ENCODE assay signal across 8 cellular contexts in the genomic region with DNA sequence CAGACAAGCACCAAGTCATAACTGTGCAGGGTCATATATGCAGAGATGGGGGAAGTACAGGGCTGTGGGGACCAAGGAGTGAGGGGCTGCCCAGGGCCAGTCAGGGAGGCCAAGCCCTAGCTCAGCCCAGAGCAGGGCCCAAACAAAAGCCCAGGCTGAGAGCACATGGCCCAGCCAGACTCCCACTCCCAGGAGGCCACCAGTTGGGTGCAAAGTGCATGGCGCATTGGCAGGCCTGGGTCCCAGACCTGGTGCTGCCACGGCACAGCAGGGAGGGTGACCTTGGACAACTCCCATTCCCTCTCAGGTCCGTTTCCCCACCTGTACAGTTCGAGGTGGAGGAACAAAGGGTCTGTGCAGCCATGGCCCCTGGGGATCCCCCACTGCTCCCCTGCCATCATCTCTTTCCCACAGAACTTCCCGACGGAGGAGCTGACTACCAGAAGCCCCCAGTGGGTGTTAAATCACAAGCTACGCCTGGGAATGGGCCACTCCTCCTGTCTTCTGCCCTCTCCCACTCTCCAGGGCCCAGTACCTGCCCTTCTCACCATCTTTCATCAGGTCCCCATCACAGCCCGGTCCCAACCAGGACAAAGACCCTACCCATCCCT.
A peak's percentile ranks its signal among the peaks of the same experiment; 100 is the strongest.
DNase-seq lines count a peak whose midpoint lies in the region; ATAC-seq, FAIRE-seq and TF ChIP-seq lines count a peak whose summit lies in the region.

No MANE protein-coding gene starts in this region.

- H3K27me3 Mint-ChIP-seq in activated naive CD8-positive, alpha-beta T cell treated with anti-CD3 and anti-CD28 coated beads, Interleukin-2, amount 50 U/mL, for 24 hours, result no peaks in the 10 kb centered on the region
- no peaks in the 10 kb centered on the region for H3K27me3 Mint-ChIP-seq in stimulated activated memory B cell treated with anti-CD40 and anti-IgM and Interleukin-4, amounts not matched to agents 10 μg/mL and 1 μg/mL and 100 μg/mL, for 72 hours

- TF ChIP-seq CTCF in DOHH2 (IDR thresholded peaks at IDR 0.05; ENCODE audit: low read depth, low read length, poor library complexity, severe bottlenecking) (no peak), D721Med (IDR thresholded peaks at IDR 0.05; ENCODE audit: insufficient read depth, missing control alignments) (no peak)

- peak; percentile 27 for ATAC-seq in HG03432 (IDR thresholded peaks at IDR 0.05; ENCODE audit: unreplicated experiment)
- peak; percentile 35 for ATAC-seq in activated naive CD8-positive, alpha-beta T cell treated with anti-CD3 and anti-CD28 coated beads, Interleukin-2, amount 50 U/mL, for 24 hours
- peak; percentile 32 for ATAC-seq in stimulated activated memory B cell treated with anti-CD40 and anti-IgM and Interleukin-4, amounts not matched to agents 10 μg/mL and 1 μg/mL and 100 μg/mL, for 72 hours

- no peaks in the 10 kb centered on the region for H3K9me3 Mint-ChIP-seq in activated naive CD8-positive, alpha-beta T cell treated with anti-CD3 and anti-CD28 coated beads, Interleukin-2, amount 50 U/mL, for 24 hours
- H3K9me3 Mint-ChIP-seq in stimulated activated memory B cell treated with anti-CD40 and anti-IgM and Interleukin-4, amounts not matched to agents 10 μg/mL and 1 μg/mL and 100 μg/mL, for 72 hours, result no peaks in the 10 kb centered on the region

- H3K4me3 Mint-ChIP-seq in activated naive CD8-positive, alpha-beta T cell treated with anti-CD3 and anti-CD28 coated beads, Interleukin-2, amount 50 U/mL, for 24 hours, result peak overlapping the region; percentile 88
- H3K4me3 Mint-ChIP-seq in stimulated activated memory B cell treated with anti-CD40 and anti-IgM and Interleukin-4, amounts not matched to agents 10 μg/mL and 1 μg/mL and 100 μg/mL, for 72 hours, result peak overlapping the region; percentile 94

- peaks cover 14% of the 10 kb centered on the region for H3K4me1 Mint-ChIP-seq in activated naive CD8-positive, alpha-beta T cell treated with anti-CD3 and anti-CD28 coated beads, Interleukin-2, amount 50 U/mL, for 24 hours
- H3K4me1 Mint-ChIP-seq in stimulated activated memory B cell treated with anti-CD40 and anti-IgM and Interleukin-4, amounts not matched to agents 10 μg/mL and 1 μg/mL and 100 μg/mL, for 72 hours, result peaks cover 26% of the 10 kb centered on the region

- H3K36me3 ChIP-seq in DOHH2 (ENCODE audit: control insufficient read depth, low read length) (no peaks in the 10 kb centered on the region), iPS-20b (ENCODE audit: insufficient read depth, low read depth, low read length) (peaks cover 13% of the 10 kb centered on the region)

- H3F3A ChIP-seq in DOHH2 (ENCODE audit: control insufficient read depth, insufficient read depth), result no peaks in the 10 kb centered on the region

- H3K4me2 ChIP-seq in DOHH2 (ENCODE audit: low read length), result peak overlapping the region; percentile 75

- no peak overlapping the region for H3K27ac ChIP-seq in DOHH2 (ENCODE audit: low read depth, low read length)
- peak overlapping the region; percentile 91 for H3K27ac ChIP-seq in iPS-20b (ENCODE audit: low read length)

- H3K79me2 ChIP-seq in DOHH2 (ENCODE audit: control insufficient read depth, low read length), result peaks cover 5% of the 10 kb centered on the region; the same call in 1 of the 2 replicates

- peak; percentile 5 for DNase-seq in activated naive CD8-positive, alpha-beta T cell treated with anti-CD3 and anti-CD28 coated beads, Interleukin-2, amount 50 U/mL, for 24 hours
- no peak for DNase-seq in D721Med (ENCODE audit: insufficient read length, low spot score)
- no peak for DNase-seq in NOMO-1 treated with dmso at 0.1 percent for 144 hours (lab: John Stamatoyannopoulos, UW; ENCODE audit: unreplicated experiment)
- no peak for DNase-seq in SKM-1 (lab: John Stamatoyannopoulos, UW; ENCODE audit: unreplicated experiment)

- H3K9me3 ChIP-seq in DOHH2 (ENCODE audit: control insufficient read depth, insufficient read depth, low read length) (no peaks in the 10 kb centered on the region), iPS-20b (ENCODE audit: insufficient read depth, low read depth, low read length) (no peaks in the 10 kb centered on the region)

- H3K4me3 ChIP-seq in DOHH2 (ENCODE audit: low read length), result peak overlapping the region; percentile 87
- H3K4me3 ChIP-seq in iPS-20b (ENCODE audit: low read length), result peak overlapping the region; percentile 90

- peak overlapping the region; percentile 96 for H3K9ac ChIP-seq in iPS-20b (ENCODE audit: low read depth, low read length)

- H3K27ac Mint-ChIP-seq in activated naive CD8-positive, alpha-beta T cell treated with anti-CD3 and anti-CD28 coated beads, Interleukin-2, amount 50 U/mL, for 24 hours, result peak overlapping the region; percentile 89
- peak overlapping the region; percentile 93 for H3K27ac Mint-ChIP-seq in stimulated activated memory B cell treated with anti-CD40 and anti-IgM and Interleukin-4, amounts not matched to agents 10 μg/mL and 1 μg/mL and 100 μg/mL, for 72 hours

- H3K4me1 ChIP-seq in DOHH2 (ENCODE audit: control insufficient read depth, low read length) (peaks cover 18% of the 10 kb centered on the region), iPS-20b (ENCODE audit: insufficient read depth, low read length) (peaks cover 7% of the 10 kb centered on the region)

- FAIRE-seq in D721Med (lab: Jason Lieb, UNC), result no peak

- H4K20me1 ChIP-seq in DOHH2 (ENCODE audit: control insufficient read depth, insufficient read depth, low read depth, low read length), result no peaks in the 10 kb centered on the region

- H3K27me3 ChIP-seq in DOHH2 (ENCODE audit: control insufficient read depth, low read length) (no peaks in the 10 kb centered on the region), iPS-20b (ENCODE audit: insufficient read depth, low read length) (no peaks in the 10 kb centered on the region)

- no peaks in the 10 kb centered on the region for H3K9me2 ChIP-seq in DOHH2 (replicated peaks; ENCODE audit: control insufficient read depth, low read length)

- no peaks in the 10 kb centered on the region for H3K36me3 Mint-ChIP-seq in activated naive CD8-positive, alpha-beta T cell treated with anti-CD3 and anti-CD28 coated beads, Interleukin-2, amount 50 U/mL, for 24 hours (ENCODE audit: low read depth)
- no peaks in the 10 kb centered on the region for H3K36me3 Mint-ChIP-seq in stimulated activated memory B cell treated with anti-CD40 and anti-IgM and Interleukin-4, amounts not matched to agents 10 μg/mL and 1 μg/mL and 100 μg/mL, for 72 hours
